ENCODE assay signal across 30 cellular contexts in genomic region chr1:176983786-176984185, GRCh38.
"Had no signal": no experiment of that assay in that cellular context is flagged by ENCODE, and none has a peak within 500 bp of the region (broad histone marks: within the 10 kb centered on the region; RNA-seq: fewer than 3 reads in every experiment).

No MANE protein-coding gene starts in this region.

- H3K4me3 ChIP-seq: ascending aorta, breast epithelium, coronary artery, dorsolateral prefrontal cortex, esophagus squamous epithelium, gastroesophageal sphincter, heart right ventricle had no signal

- ATAC-seq: activated naive CD4-positive, alpha-beta T cell treated with anti-CD3 and anti-CD28 coated beads, Interleukin-2, amount 50 U/mL, for 72 hours; activated T-cell treated with anti-CD3 and anti-CD28 coated beads, Interleukin-2, amount 50 U/mL, for 72 hours; gastroesophageal sphincter; heart right ventricle; T-helper 17 cell had no signal

- H3K9me3 Mint-ChIP-seq: activated CD4-positive, alpha-beta memory T cell treated with anti-CD3 and anti-CD28 coated beads, Interleukin-2, amount 10 ng/mL, durations not matched to agents 7 days and 5 days; activated CD4-positive, alpha-beta T cell treated with anti-CD3 and anti-CD28 coated beads, Interleukin-2, amount 10 ng/mL, durations not matched to agents 7 days and 5 days; activated naive CD4-positive, alpha-beta T cell treated with anti-CD3 and anti-CD28 coated beads, Interleukin-2, amount 10 ng/mL, durations not matched to agents 7 days and 5 days; activated naive CD4-positive, alpha-beta T cell treated with anti-CD3 and anti-CD28 coated beads, Interleukin-2, amount 50 U/mL, for 72 hours; activated naive CD8-positive, alpha-beta T cell treated with anti-CD3 and anti-CD28 coated beads, Interleukin-2, amount 10 ng/mL, durations not matched to agents 7 days and 5 days; activated T-cell treated with anti-CD3 and anti-CD28 coated beads, Interleukin-2, amount 50 U/mL, for 24 hours; brain; central memory CD8-positive, alpha-beta T cell; dendritic cell treated with granulocyte-macrophage colony-stimulating factor and Interleukin-4, amounts not matched to agents 40 ng/mL and 50 ng/mL, for 4 days; T-helper 2 cell treated with Interferon-gamma antibody and Interleukin-4, amounts not matched to agents 5 μg/mL and 100 μg/mL, for 36 hours had no signal

- H3K27ac ChIP-seq: ascending aorta, breast epithelium, coronary artery, esophagus squamous epithelium, gastroesophageal sphincter, heart right ventricle had no signal

- H3K27ac Mint-ChIP-seq: activated CD4-positive, alpha-beta memory T cell treated with anti-CD3 and anti-CD28 coated beads, Interleukin-2, amount 10 ng/mL, durations not matched to agents 7 days and 5 days; activated CD4-positive, alpha-beta T cell treated with anti-CD3 and anti-CD28 coated beads, Interleukin-2, amount 10 ng/mL, durations not matched to agents 7 days and 5 days; activated naive CD4-positive, alpha-beta T cell treated with anti-CD3 and anti-CD28 coated beads, Interleukin-2, amount 10 ng/mL, durations not matched to agents 7 days and 5 days; activated naive CD4-positive, alpha-beta T cell treated with anti-CD3 and anti-CD28 coated beads, Interleukin-2, amount 50 U/mL, for 72 hours; activated naive CD8-positive, alpha-beta T cell treated with anti-CD3 and anti-CD28 coated beads, Interleukin-2, amount 10 ng/mL, durations not matched to agents 7 days and 5 days; activated T-cell treated with anti-CD3 and anti-CD28 coated beads, Interleukin-2, amount 50 U/mL, for 24 hours; activated T-cell treated with anti-CD3 and anti-CD28 coated beads, Interleukin-2, amount 50 U/mL, for 72 hours; brain; dendritic cell treated with granulocyte-macrophage colony-stimulating factor and Interleukin-4, amounts not matched to agents 40 ng/mL and 50 ng/mL, for 4 days; T-helper 17 cell; T-helper 2 cell treated with Interferon-gamma antibody and Interleukin-4, amounts not matched to agents 5 μg/mL and 100 μg/mL, for 36 hours had no signal

- H3K27me3 Mint-ChIP-seq: activated CD4-positive, alpha-beta memory T cell treated with anti-CD3 and anti-CD28 coated beads, Interleukin-2, amount 10 ng/mL, durations not matched to agents 7 days and 5 days; activated CD4-positive, alpha-beta T cell treated with anti-CD3 and anti-CD28 coated beads, Interleukin-2, amount 10 ng/mL, durations not matched to agents 7 days and 5 days; activated naive CD4-positive, alpha-beta T cell treated with anti-CD3 and anti-CD28 coated beads, Interleukin-2, amount 10 ng/mL, durations not matched to agents 7 days and 5 days; activated naive CD8-positive, alpha-beta T cell treated with anti-CD3 and anti-CD28 coated beads, Interleukin-2, amount 10 ng/mL, durations not matched to agents 7 days and 5 days; activated T-cell treated with anti-CD3 and anti-CD28 coated beads, Interleukin-2, amount 50 U/mL, for 24 hours; brain; central memory CD8-positive, alpha-beta T cell; dendritic cell treated with granulocyte-macrophage colony-stimulating factor and Interleukin-4, amounts not matched to agents 40 ng/mL and 50 ng/mL, for 4 days; T-helper 17 cell had no signal

- H3K36me3 ChIP-seq: ascending aorta, breast epithelium, esophagus squamous epithelium, gastroesophageal sphincter, heart right ventricle had no signal

- H3K9me3 ChIP-seq: ascending aorta, breast epithelium, esophagus squamous epithelium, gastroesophageal sphincter, heart right ventricle had no signal

- H3K4me1 ChIP-seq: ascending aorta, breast epithelium, esophagus squamous epithelium, gastroesophageal sphincter, heart right ventricle had no signal

- H3K4me3 Mint-ChIP-seq: activated CD4-positive, alpha-beta memory T cell treated with anti-CD3 and anti-CD28 coated beads, Interleukin-2, amount 10 ng/mL, durations not matched to agents 7 days and 5 days; activated CD4-positive, alpha-beta T cell treated with anti-CD3 and anti-CD28 coated beads, Interleukin-2, amount 10 ng/mL, durations not matched to agents 7 days and 5 days; activated naive CD4-positive, alpha-beta T cell treated with anti-CD3 and anti-CD28 coated beads, Interleukin-2, amount 10 ng/mL, durations not matched to agents 7 days and 5 days; activated naive CD8-positive, alpha-beta T cell treated with anti-CD3 and anti-CD28 coated beads, Interleukin-2, amount 10 ng/mL, durations not matched to agents 7 days and 5 days; activated T-cell treated with anti-CD3 and anti-CD28 coated beads, Interleukin-2, amount 50 U/mL, for 24 hours; activated T-cell treated with anti-CD3 and anti-CD28 coated beads, Interleukin-2, amount 50 U/mL, for 72 hours; brain; central memory CD8-positive, alpha-beta T cell; dendritic cell treated with granulocyte-macrophage colony-stimulating factor and Interleukin-4, amounts not matched to agents 40 ng/mL and 50 ng/mL, for 4 days; T-helper 17 cell; T-helper 2 cell treated with Interferon-gamma antibody and Interleukin-4, amounts not matched to agents 5 μg/mL and 100 μg/mL, for 36 hours had no signal

- H3K4me1 Mint-ChIP-seq: activated CD4-positive, alpha-beta memory T cell treated with anti-CD3 and anti-CD28 coated beads, Interleukin-2, amount 10 ng/mL, durations not matched to agents 7 days and 5 days; activated CD4-positive, alpha-beta T cell treated with anti-CD3 and anti-CD28 coated beads, Interleukin-2, amount 10 ng/mL, durations not matched to agents 7 days and 5 days; activated naive CD4-positive, alpha-beta T cell treated with anti-CD3 and anti-CD28 coated beads, Interleukin-2, amount 10 ng/mL, durations not matched to agents 7 days and 5 days; activated naive CD8-positive, alpha-beta T cell treated with anti-CD3 and anti-CD28 coated beads, Interleukin-2, amount 10 ng/mL, durations not matched to agents 7 days and 5 days; central memory CD8-positive, alpha-beta T cell; T-helper 17 cell had no signal

- DNase-seq: activated CD4-positive, alpha-beta memory T cell treated with anti-CD3 and anti-CD28 coated beads, Interleukin-2, amount 10 ng/mL, durations not matched to agents 7 days and 5 days; activated CD4-positive, alpha-beta T cell treated with anti-CD3 and anti-CD28 coated beads for 1 hour; activated CD4-positive, alpha-beta T cell treated with anti-CD3 and anti-CD28 coated beads for 4 hours; activated CD4-positive, alpha-beta T cell treated with anti-CD3 and anti-CD28 coated beads, Interleukin-2, amount 10 ng/mL, durations not matched to agents 7 days and 5 days; activated CD4-positive, alpha-beta T cell treated with anti-CD3 and anti-CD28 coated beads, Interleukin-2, amount 50 U/mL, for 4 hours; activated CD8-positive, alpha-beta memory T cell treated with anti-CD3 and anti-CD28 coated beads, Interleukin-2, amount 50 U/mL, for 48 hours; activated gamma-delta T cell; activated naive CD4-positive, alpha-beta T cell; activated naive CD4-positive, alpha-beta T cell treated with anti-CD3 and anti-CD28 coated beads, Interleukin-2, amount 10 ng/mL, durations not matched to agents 7 days and 5 days; activated naive CD8-positive, alpha-beta T cell treated with anti-CD3 and anti-CD28 coated beads, Interleukin-2, amount 10 ng/mL, durations not matched to agents 7 days and 5 days; activated T-cell treated with anti-CD3 and anti-CD28 coated beads for 4 hours; activated T-cell treated with anti-CD3 and anti-CD28 coated beads, Interleukin-2, amount 50 U/mL, for 24 hours; activated T-cell treated with anti-CD3 and anti-CD28 coated beads, Interleukin-2, amount 50 U/mL, for 72 hours; dorsolateral prefrontal cortex; effector memory CD4-positive, alpha-beta T cell; esophagus squamous epithelium; foreskin melanocyte; heart right ventricle; T-helper 1 cell; T-helper 17 cell; T1000 had no signal

- H3K27me3 ChIP-seq: ascending aorta, breast epithelium, dorsolateral prefrontal cortex, esophagus squamous epithelium, gastroesophageal sphincter, heart right ventricle had no signal

- H3K36me3 Mint-ChIP-seq: activated naive CD4-positive, alpha-beta T cell treated with anti-CD3 and anti-CD28 coated beads, Interleukin-2, amount 10 ng/mL, durations not matched to agents 7 days and 5 days; activated naive CD4-positive, alpha-beta T cell treated with anti-CD3 and anti-CD28 coated beads, Interleukin-2, amount 50 U/mL, for 72 hours; activated naive CD8-positive, alpha-beta T cell treated with anti-CD3 and anti-CD28 coated beads, Interleukin-2, amount 10 ng/mL, durations not matched to agents 7 days and 5 days; brain had no signal
